Comparison of ENCODE assay signal across 14 cellular contexts in genomic region chr12:39618701-39619100, GRCh38. TPM values are rescaled to one million over a fixed set of nuclear protein-coding genes. Genes with fewer than 3 reads are reported as not detected.
DNase-seq lines count a peak whose midpoint lies in the region; ATAC-seq and TF ChIP-seq lines count a peak whose summit lies in the region.
"Had no signal": no experiment of that assay in that cellular context is flagged by ENCODE, and none has a peak within 500 bp of the region (broad histone marks: within the 10 kb centered on the region; RNA-seq: fewer than 3 reads in every experiment).

No MANE protein-coding gene starts in this region.

- no peak for TF ChIP-seq EP300 in upper lobe of left lung (IDR thresholded peaks at IDR 0.05)

- TF ChIP-seq CTCF in upper lobe of left lung (IDR thresholded peaks at IDR 0.05) (no peak), foreskin keratinocyte (conservative IDR thresholded peaks at IDR 0.05) (no peak)

- 95 to 100% methylated on average over 2 to 3 of the region's 5 CpGs for WGBS in mesodermal cell (ENCODE audit: insufficient coverage in 2 of 2), 2 experiments
- 75 to 80% methylated on average over 5 of the region's 5 CpGs for WGBS in upper lobe of left lung, 2 donors

- H3K4me3 ChIP-seq in mesodermal cell (ENCODE audit: extremely low read depth, insufficient read depth, low read length, poor library complexity, severe bottlenecking) (peak overlapping the region; percentile 44), upper lobe of left lung (peak overlapping the region in 3 of 4 donors; percentile 41 to 52 (median 48))

- H3K27ac ChIP-seq in angular gyrus (ENCODE audit: low read depth, low read length): peak overlapping the region; percentile 65
- H3K27ac ChIP-seq in mesodermal cell (ENCODE audit: low read depth, low read length, severe bottlenecking): no peak overlapping the region
- peak overlapping the region in 1 of 4 donors; percentile 50 for H3K27ac ChIP-seq in upper lobe of left lung
- H3K27ac ChIP-seq in foreskin keratinocyte: no peak overlapping the region

- H3K27me3 Mint-ChIP-seq in activated CD4-positive, alpha-beta memory T cell treated with anti-CD3 and anti-CD28 coated beads, Interleukin-2, amount 10 ng/mL, durations not matched to agents 7 days and 5 days: no peaks in the 10 kb centered on the region
- H3K27me3 Mint-ChIP-seq in activated CD4-positive, alpha-beta memory T cell treated with anti-CD3 and anti-CD28 coated beads for 36 hours: no peaks in the 10 kb centered on the region
- H3K27me3 Mint-ChIP-seq: activated B cell treated with CpG ODN at 0.5 μM for 24 hours had no signal

- H3K27ac Mint-ChIP-seq in activated CD4-positive, alpha-beta memory T cell treated with anti-CD3 and anti-CD28 coated beads, Interleukin-2, amount 10 ng/mL, durations not matched to agents 7 days and 5 days: no peak overlapping the region
- H3K27ac Mint-ChIP-seq in activated CD4-positive, alpha-beta memory T cell treated with anti-CD3 and anti-CD28 coated beads for 36 hours: no peak overlapping the region
- H3K27ac Mint-ChIP-seq: activated B cell treated with CpG ODN at 0.5 μM for 24 hours had no signal

- intact Hi-C loops in activated CD4-positive, alpha-beta memory T cell treated with anti-CD3 and anti-CD28 coated beads for 36 hours (cut with micrococcal nuclease): loop anchor here (2.0 to 5.0 kb wide), 5 partner anchors 26 to 300 kb away; no protein-coding TSS in a partner anchor

- H3K36me3 ChIP-seq in mesodermal cell (ENCODE audit: control insufficient read depth, insufficient read depth, low read length) (no peaks in the 10 kb centered on the region), upper lobe of left lung (no peaks in the 10 kb centered on the region)

- H3K27me3 ChIP-seq in upper lobe of left lung (no peaks in the 10 kb centered on the region), foreskin keratinocyte (no peaks in the 10 kb centered on the region)

- POLR2A ChIA-PET in activated CD4-positive, alpha-beta memory T cell treated with anti-CD3 and anti-CD28 coated beads, Interleukin-2, amount 10 ng/mL, durations not matched to agents 7 days and 5 days (lab: Charles Lee): interaction anchor here (1.1 to 4.7 kb wide), 13 partner anchors 10 to 487 kb away, joined by 3 to 64 read pairs (median 7); partner anchors contain the start of genes KIF21A and SLC2A13
- POLR2A ChIA-PET in activated CD4-positive, alpha-beta memory T cell treated with anti-CD3 and anti-CD28 coated beads for 36 hours (lab: Charles Lee): interaction anchor here (0.6 to 2.4 kb wide), 5 partner anchors 10 to 237 kb away, joined by 3 to 15 read pairs (median 7); partner anchors contain the start of gene KIF21A

- H3K9me3 Mint-ChIP-seq in activated CD4-positive, alpha-beta memory T cell treated with anti-CD3 and anti-CD28 coated beads, Interleukin-2, amount 10 ng/mL, durations not matched to agents 7 days and 5 days: peaks cover 2% of the 10 kb centered on the region
- H3K9me3 Mint-ChIP-seq in activated CD4-positive, alpha-beta memory T cell treated with anti-CD3 and anti-CD28 coated beads for 36 hours: peaks cover 3% of the 10 kb centered on the region
- H3K9me3 Mint-ChIP-seq: activated B cell treated with CpG ODN at 0.5 μM for 24 hours had no signal

- H3K4me1 ChIP-seq in mesodermal cell (ENCODE audit: control insufficient read depth, insufficient read depth, low read length, poor library complexity, severe bottlenecking): peaks cover 13% of the 10 kb centered on the region
- H3K4me1 ChIP-seq in upper lobe of left lung: peaks cover 2 to 19% (median 5%) of the 10 kb centered on the region in 4 donors
- peaks cover 3% of the 10 kb centered on the region for H3K4me1 ChIP-seq in foreskin keratinocyte

- peaks cover 33% of the 10 kb centered on the region for H3K4me1 Mint-ChIP-seq in activated CD4-positive, alpha-beta memory T cell treated with anti-CD3 and anti-CD28 coated beads, Interleukin-2, amount 10 ng/mL, durations not matched to agents 7 days and 5 days
- H3K4me1 Mint-ChIP-seq in activated CD4-positive, alpha-beta memory T cell treated with anti-CD3 and anti-CD28 coated beads for 36 hours (ENCODE audit: low read depth): peaks cover 33% of the 10 kb centered on the region

- TF ChIP-seq POLR2A in upper lobe of left lung (IDR thresholded peaks at IDR 0.05): no peak

- no peak overlapping the region for H3K4me3 Mint-ChIP-seq in activated CD4-positive, alpha-beta memory T cell treated with anti-CD3 and anti-CD28 coated beads, Interleukin-2, amount 10 ng/mL, durations not matched to agents 7 days and 5 days
- no peak overlapping the region for H3K4me3 Mint-ChIP-seq in activated CD4-positive, alpha-beta memory T cell treated with anti-CD3 and anti-CD28 coated beads for 36 hours
- H3K4me3 Mint-ChIP-seq: activated B cell treated with CpG ODN at 0.5 μM for 24 hours had no signal

- no peak for ATAC-seq in upper lobe of left lung (ENCODE audit: low FRiP score in 2 of 2)
- no peak for ATAC-seq in foreskin keratinocyte
- no peak for ATAC-seq in HG02798 (IDR thresholded peaks at IDR 0.05; ENCODE audit: poor library complexity, unreplicated experiment)
- ATAC-seq in GM21723 (IDR thresholded peaks at IDR 0.05; ENCODE audit: unreplicated experiment): no peak

- DNase-seq in activated CD4-positive, alpha-beta memory T cell treated with anti-CD3 and anti-CD28 coated beads, Interleukin-2, amount 10 ng/mL, durations not matched to agents 7 days and 5 days: peak; percentile 24
- no peak for DNase-seq in activated CD4-positive, alpha-beta memory T cell treated with anti-CD3 and anti-CD28 coated beads for 36 hours
- no peak for DNase-seq in upper lobe of left lung
- no peak for DNase-seq in foreskin keratinocyte
- DNase-seq: activated B cell treated with CpG ODN at 0.5 μM for 24 hours, HCEC 1CT, mesendoderm, SIG-M5 had no signal

- peaks cover 26% of the 10 kb centered on the region for H3K36me3 Mint-ChIP-seq in activated CD4-positive, alpha-beta memory T cell treated with anti-CD3 and anti-CD28 coated beads, Interleukin-2, amount 10 ng/mL, durations not matched to agents 7 days and 5 days (ENCODE audit: low read depth)
- peaks cover 5% of the 10 kb centered on the region for H3K36me3 Mint-ChIP-seq in activated CD4-positive, alpha-beta memory T cell treated with anti-CD3 and anti-CD28 coated beads for 36 hours

- CTCF ChIA-PET in activated CD4-positive, alpha-beta memory T cell treated with anti-CD3 and anti-CD28 coated beads, Interleukin-2, amount 10 ng/mL, durations not matched to agents 7 days and 5 days (lab: Charles Lee): interaction anchor here (1.0 to 2.9 kb wide), 12 partner anchors 10 to 488 kb away, joined by 3 to 17 read pairs (median 6); no protein-coding TSS in a partner anchor
- CTCF ChIA-PET in activated CD4-positive, alpha-beta memory T cell treated with anti-CD3 and anti-CD28 coated beads for 36 hours (lab: Charles Lee): interaction anchor here (0.6 to 1.7 kb wide), 6 partner anchors 12 to 117 kb away, joined by 3 to 7 read pairs (median 4); no protein-coding TSS in a partner anchor

- H3K9me3 ChIP-seq in mesodermal cell (ENCODE audit: control insufficient read depth, low read length) (no peaks in the 10 kb centered on the region), upper lobe of left lung (no peaks in the 10 kb centered on the region)

RNA-seq across cellular contexts. Expression of gene ABCD2, which starts 0.9 kb away (rescaled TPM):
- total RNA-seq in activated CD4-positive, alpha-beta memory T cell treated with anti-CD3 and anti-CD28 coated beads, Interleukin-2, amount 10 ng/mL, durations not matched to agents 7 days and 5 days: 10 to 100 TPM; 19.6 TPM
- 1 to 10 TPM; 4.8 to 5.0 TPM for total RNA-seq in activated CD4-positive, alpha-beta memory T cell treated with anti-CD3 and anti-CD28 coated beads for 36 hours
- polyA plus RNA-seq in mesodermal cell (2013, experiment 1 of 2): 0.59 TPM
- 0.56 TPM for polyA plus RNA-seq in mesodermal cell (2013, experiment 2 of 2)
- 1 to 10 TPM in 2 of 6 donors, under 1 TPM in 3, not detected in 1; 0.20 to 2.2 (median 0.47) TPM for total RNA-seq in upper lobe of left lung
- total RNA-seq in foreskin keratinocyte: 0.03 and 0.04 TPM in 2 replicates
- 0.01 TPM in 1 of 2 replicates, not detected in the other for polyA plus RNA-seq in foreskin keratinocyte
- total RNA-seq: A673, dermis microvascular lymphatic vessel endothelial cell had no signal
